In the genomic region with DNA sequence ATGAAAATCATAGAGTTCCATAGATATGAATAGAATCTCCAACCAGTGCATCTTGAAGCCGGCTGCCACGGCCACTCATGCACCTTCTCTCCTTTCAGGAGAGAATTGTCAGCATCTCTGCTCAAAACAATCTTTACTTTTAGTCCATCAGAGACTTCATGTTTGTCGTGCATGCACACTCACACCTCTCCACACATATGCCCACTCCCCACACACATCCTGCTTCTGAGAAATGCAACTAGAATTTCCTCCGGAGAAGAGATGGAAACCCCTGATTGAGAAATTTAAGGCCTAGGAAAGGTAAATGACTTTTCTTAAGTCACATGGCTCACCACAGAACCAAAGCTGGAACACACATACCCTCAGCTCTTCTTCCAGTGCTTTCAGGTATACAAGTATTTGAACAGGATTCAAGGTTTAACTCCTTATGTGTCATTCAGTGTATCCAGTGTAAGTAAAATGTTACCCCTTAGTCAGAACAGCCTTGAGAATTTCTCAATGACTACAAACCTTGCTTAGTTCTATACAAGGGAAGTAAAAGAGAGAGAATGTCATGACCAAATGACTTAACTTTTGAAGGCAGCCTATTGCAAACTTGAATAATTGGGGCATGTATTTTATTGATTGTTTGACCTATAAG, we compare ENCODE assay signal across 23 cellular contexts.
"Had no signal": no experiment of that assay in that cellular context is flagged by ENCODE, and none has a peak within 500 bp of the region (broad histone marks: within the 10 kb centered on the region; RNA-seq: fewer than 3 reads in every experiment).

No MANE protein-coding gene starts in this region.

- ATAC-seq: heart right ventricle; psoas muscle; sciatic nerve; stimulated activated naive B cell treated with anti-CD40 and anti-IgM and Interleukin-4, amounts not matched to agents 10 μg/mL and 1 μg/mL and 100 μg/mL, for 72 hours had no signal

- H3K9me3 ChIP-seq: esophagus squamous epithelium, heart right ventricle, left ventricle myocardium inferior, psoas muscle, tibial artery had no signal

- H3K4me3 ChIP-seq: cardiac muscle cell, esophagus squamous epithelium, heart right ventricle, left ventricle myocardium inferior, psoas muscle, smooth muscle cell, tibial artery had no signal

- H3K36me3 ChIP-seq: cardiac muscle cell, esophagus squamous epithelium, heart right ventricle, left ventricle myocardium inferior, tibial artery had no signal

- DNase-seq: activated CD4-positive, alpha-beta T cell treated with anti-CD3 and anti-CD28 coated beads, Interleukin-2, amount 50 U/mL, for 48 hours; activated CD4-positive, CD25-positive, alpha-beta regulatory T cell treated with anti-CD3 and anti-CD28 coated beads, Interleukin-2, amount 50 U/mL, for 72 hours; activated effector memory CD4-positive, alpha-beta T cell treated with Interleukin-2 at 50 U/mL for 16 hours; activated T-cell treated with anti-CD3 and anti-CD28 coated beads for 4 hours; amygdala; effector CD8-positive, alpha-beta T cell; esophagus squamous epithelium; heart right ventricle; kidney glomerular epithelial cell; left ventricle myocardium inferior; mammary epithelial cell; psoas muscle; stimulated activated CD4-positive, alpha-beta T cell treated with anti-CD3 and anti-CD28 coated beads, Interleukin-4, amount 100 ng/mL, for 24 hours; stimulated activated naive B cell treated with anti-CD40 and anti-IgM and Interleukin-4, amounts not matched to agents 10 μg/mL and 1 μg/mL and 100 μg/mL, for 72 hours; substantia nigra; SW 1271; tibial artery had no signal

- H3K27ac ChIP-seq: cardiac muscle cell, esophagus squamous epithelium, heart right ventricle, left ventricle myocardium inferior, psoas muscle, tibial artery, VCaP had no signal

- H3K27ac Mint-ChIP-seq: activated naive CD8-positive, alpha-beta T cell; dendritic cell treated with granulocyte-macrophage colony-stimulating factor and Interleukin-4, amounts not matched to agents 40 ng/mL and 50 ng/mL, for 4 days; stimulated activated naive B cell treated with anti-CD40 and anti-IgM and Interleukin-4, amounts not matched to agents 10 μg/mL and 1 μg/mL and 100 μg/mL, for 72 hours had no signal

- H3K27me3 Mint-ChIP-seq: dendritic cell treated with granulocyte-macrophage colony-stimulating factor and Interleukin-4, amounts not matched to agents 40 ng/mL and 50 ng/mL, for 4 days had no signal

- H3K27me3 ChIP-seq: cardiac muscle cell, esophagus squamous epithelium, heart right ventricle had no signal

- H3K4me3 Mint-ChIP-seq: activated naive CD8-positive, alpha-beta T cell; dendritic cell treated with granulocyte-macrophage colony-stimulating factor and Interleukin-4, amounts not matched to agents 40 ng/mL and 50 ng/mL, for 4 days; stimulated activated naive B cell treated with anti-CD40 and anti-IgM and Interleukin-4, amounts not matched to agents 10 μg/mL and 1 μg/mL and 100 μg/mL, for 72 hours had no signal

- H3K4me1 ChIP-seq: esophagus squamous epithelium, psoas muscle, tibial artery had no signal

- H3K36me3 Mint-ChIP-seq: activated naive CD8-positive, alpha-beta T cell; stimulated activated naive B cell treated with anti-CD40 and anti-IgM and Interleukin-4, amounts not matched to agents 10 μg/mL and 1 μg/mL and 100 μg/mL, for 72 hours had no signal

- H3K9me3 Mint-ChIP-seq: dendritic cell treated with granulocyte-macrophage colony-stimulating factor and Interleukin-4, amounts not matched to agents 40 ng/mL and 50 ng/mL, for 4 days; stimulated activated naive B cell treated with anti-CD40 and anti-IgM and Interleukin-4, amounts not matched to agents 10 μg/mL and 1 μg/mL and 100 μg/mL, for 72 hours had no signal
